ENCODE assay signal across 15 cellular contexts in genomic region chr19:35345671-35346111, GRCh38. TPM values are rescaled to one million over a fixed set of nuclear protein-coding genes. Genes with fewer than 3 reads are reported as not detected.
A peak's percentile ranks its signal among the peaks of the same experiment; 100 is the strongest.
DNase-seq lines count a peak whose midpoint lies in the region; ATAC-seq and TF ChIP-seq lines count a peak whose summit lies in the region.
"Had no signal": no experiment of that assay in that cellular context is flagged by ENCODE, and none has a peak within 500 bp of the region (broad histone marks: within the 10 kb centered on the region; RNA-seq: fewer than 3 reads in every experiment).

No MANE protein-coding gene starts in this region.

- in situ Hi-C loops in GM13976 (cut with MboI; ENCODE audit: low sequenced_read_pairs, unreplicated experiment) = no loop called here

- DNase-seq in GM13976 (ENCODE audit: low spot score) = peak; percentile 58
- DNase-seq in neural progenitor cell (ENCODE audit: low spot score) = no peak
- DNase-seq in occipital lobe (lab: John Stamatoyannopoulos, UW) = no peak
- DNase-seq in MG63 = no peak
- no peak for DNase-seq in NCI-H2107 treated with DMSO at 0.1 percent for 48 hours (lab: John Stamatoyannopoulos, UW; ENCODE audit: unreplicated experiment)
- no peak for DNase-seq in C1 segment of cervical spinal cord (lab: John Stamatoyannopoulos, UW)
- DNase-seq: activated CD4-positive, alpha-beta T cell treated with anti-CD3 and anti-CD28 coated beads, Interleukin-2, amount 50 U/mL, for 48 hours; midbrain; stimulated activated CD4-positive, alpha-beta T cell treated with anti-CD3 and anti-CD28 coated beads, Interleukin-12 subunit alpha, Interleukin-12 subunit beta, amount 100 ng/mL, for 4 hours had no signal

- peak overlapping the region in 2 of 10 experiments; percentile 3 to 21; a peak in 3 of 20 replicates for H3K4me3 ChIP-seq in BLaER1 treated with 17β-estradiol and CSF1 and Interleukin-3, amounts not matched to agents 10 nM and 100 nM
- H3K4me3 ChIP-seq in neural progenitor cell (no peak overlapping the region), MG63 (no peak overlapping the region)

- peaks cover 14% of the 10 kb centered on the region for H3K27me3 Mint-ChIP-seq in activated T-helper 17 cell treated with anti-CD3 and anti-CD28 coated beads, Interleukin-2, amount 50 U/mL, for 72 hours
- peaks cover 13% of the 10 kb centered on the region for H3K27me3 Mint-ChIP-seq in neural progenitor cell (ENCODE audit: insufficient read depth, low read depth)

- H3K36me3 Mint-ChIP-seq in activated T-helper 17 cell treated with anti-CD3 and anti-CD28 coated beads, Interleukin-2, amount 50 U/mL, for 72 hours (ENCODE audit: low read depth) = no peaks in the 10 kb centered on the region
- no peaks in the 10 kb centered on the region for H3K36me3 Mint-ChIP-seq in neural progenitor cell

- H3K36me3 ChIP-seq in BLaER1 treated with 17β-estradiol and CSF1 and Interleukin-3, amounts not matched to agents 10 nM and 100 nM = peaks cover 0 to 58% (median 51%) of the 10 kb centered on the region in 11 experiments; a peak in 19 of 22 replicates
- H3K36me3 ChIP-seq in neural progenitor cell (no peaks in the 10 kb centered on the region), MG63 (no peaks in the 10 kb centered on the region)

- no peaks in the 10 kb centered on the region for H3K9me3 Mint-ChIP-seq in activated T-helper 17 cell treated with anti-CD3 and anti-CD28 coated beads, Interleukin-2, amount 50 U/mL, for 72 hours
- no peaks in the 10 kb centered on the region for H3K9me3 Mint-ChIP-seq in neural progenitor cell
- H3K9me3 Mint-ChIP-seq: T-helper 2 cell treated with Interferon-gamma antibody and Interleukin-4, amounts not matched to agents 5 μg/mL and 100 μg/mL, for 36 hours had no signal

- peak overlapping the region; percentile 63 to 88 (median 79); a peak in 18 of 22 replicates for H3K9ac ChIP-seq in BLaER1 treated with 17β-estradiol and CSF1 and Interleukin-3, amounts not matched to agents 10 nM and 100 nM
- H3K9ac ChIP-seq in neural progenitor cell = no peak overlapping the region

- no peaks in the 10 kb centered on the region for H3K27me3 ChIP-seq in BLaER1 treated with 17β-estradiol and CSF1 and Interleukin-3, amounts not matched to agents 10 nM and 100 nM
- H3K27me3 ChIP-seq in neural progenitor cell (peaks cover 36% of the 10 kb centered on the region), MG63 (peaks cover 20% of the 10 kb centered on the region)

- H3K27ac Mint-ChIP-seq in activated T-helper 17 cell treated with anti-CD3 and anti-CD28 coated beads, Interleukin-2, amount 50 U/mL, for 72 hours = peak overlapping the region; percentile 96
- H3K27ac Mint-ChIP-seq in neural progenitor cell = no peak overlapping the region
- H3K27ac Mint-ChIP-seq: T-helper 2 cell treated with Interferon-gamma antibody and Interleukin-4, amounts not matched to agents 5 μg/mL and 100 μg/mL, for 36 hours had no signal

- H3K4me3 Mint-ChIP-seq in activated T-helper 17 cell treated with anti-CD3 and anti-CD28 coated beads, Interleukin-2, amount 50 U/mL, for 72 hours = peak overlapping the region; percentile 84
- peak overlapping the region; percentile 28 for H3K4me3 Mint-ChIP-seq in neural progenitor cell
- H3K4me3 Mint-ChIP-seq: T-helper 2 cell treated with Interferon-gamma antibody and Interleukin-4, amounts not matched to agents 5 μg/mL and 100 μg/mL, for 36 hours had no signal

- H3K4me1 ChIP-seq in BLaER1 treated with 17β-estradiol and CSF1 and Interleukin-3, amounts not matched to agents 10 nM and 100 nM = peaks cover 96 to 100% (median 98%) of the 10 kb centered on the region in 10 experiments
- H3K4me1 ChIP-seq in neural progenitor cell = no peaks in the 10 kb centered on the region

- no peak for ATAC-seq in activated T-helper 17 cell treated with anti-CD3 and anti-CD28 coated beads, Interleukin-2, amount 50 U/mL, for 72 hours (replicated peaks)

- peaks cover 0 to 9% (median 0%) of the 10 kb centered on the region in 11 experiments; a peak in 2 of 22 replicates for H4K20me1 ChIP-seq in BLaER1 treated with 17β-estradiol and CSF1 and Interleukin-3, amounts not matched to agents 10 nM and 100 nM
- no peaks in the 10 kb centered on the region for H4K20me1 ChIP-seq in neural progenitor cell (ENCODE audit: low read depth)

- no peaks in the 10 kb centered on the region for H3F3A ChIP-seq in neural progenitor cell (ENCODE audit: low read depth)

- H2AFZ ChIP-seq in neural progenitor cell (replicated peaks) = no peak overlapping the region

- H3K27ac ChIP-seq in BLaER1 treated with 17β-estradiol and CSF1 and Interleukin-3, amounts not matched to agents 10 nM and 100 nM = peak overlapping the region; percentile 81 to 97 (median 91)
- H3K27ac ChIP-seq in neural progenitor cell = no peak overlapping the region

- H3K4me2 ChIP-seq in BLaER1 treated with 17β-estradiol and CSF1 and Interleukin-3, amounts not matched to agents 10 nM and 100 nM = peak overlapping the region; percentile 80 to 98 (median 92)
- no peak overlapping the region for H3K4me2 ChIP-seq in neural progenitor cell

- no peaks in the 10 kb centered on the region for H3K79me2 ChIP-seq in neural progenitor cell (ENCODE audit: low read depth)

- peaks cover 28% of the 10 kb centered on the region for H3K4me1 Mint-ChIP-seq in activated T-helper 17 cell treated with anti-CD3 and anti-CD28 coated beads, Interleukin-2, amount 50 U/mL, for 72 hours
- peaks cover 4% of the 10 kb centered on the region for H3K4me1 Mint-ChIP-seq in neural progenitor cell

- TF ChIP-seq CTCF in GM13976 (IDR thresholded peaks at IDR 0.05; ENCODE audit: borderline replicate concordance, control extremely low read depth, extremely low read depth, insufficient read depth, missing control alignments) (no peak), neural progenitor cell (IDR thresholded peaks at IDR 0.05) (no peak)

- H3K9me3 ChIP-seq in BLaER1 treated with 17β-estradiol and CSF1 and Interleukin-3, amounts not matched to agents 10 nM and 100 nM (replicated peaks in 1 of 11) = no peaks in the 10 kb centered on the region
- H3K9me3 ChIP-seq in neural progenitor cell (ENCODE audit: low read depth) = no peaks in the 10 kb centered on the region
- no peaks in the 10 kb centered on the region for H3K9me3 ChIP-seq in MG63

RNA-seq across cellular contexts. Expression of gene FFAR1, which starts 2.0 kb away (rescaled TPM):
- under 1 TPM; 0.42 to 0.54 TPM for total RNA-seq in activated T-helper 17 cell treated with anti-CD3 and anti-CD28 coated beads, Interleukin-2, amount 50 U/mL, for 72 hours
- 0.06 TPM in 1 of 2 replicates, not detected in the other for total RNA-seq in neural progenitor cell (ENCODE audit: low replicate concordance)
- total RNA-seq in occipital lobe = not detected
- total RNA-seq in MG63 (2014; rRNA removed; shearing (Covaris generic); ENCODE audit: low replicate concordance) = not detected in 2 replicates
- total RNA-seq: Daoy, glomerular endothelial cell, MCF 10A had no signal

RNA-seq across cellular contexts. Expression of gene FFAR3, which starts 12.6 kb away (rescaled TPM):
- 1 to 10 TPM; 1.7 to 2.3 TPM for total RNA-seq in activated T-helper 17 cell treated with anti-CD3 and anti-CD28 coated beads, Interleukin-2, amount 50 U/mL, for 72 hours
- total RNA-seq in neural progenitor cell (ENCODE audit: low replicate concordance) = not detected in 2 replicates
- not detected for total RNA-seq in occipital lobe
- not detected in 2 replicates for total RNA-seq in MG63 (2014; rRNA removed; shearing (Covaris generic); ENCODE audit: low replicate concordance)
- total RNA-seq: Daoy, glomerular endothelial cell, MCF 10A had no signal

RNA-seq across cellular contexts. Expression of gene CD22, which starts 16.7 kb away (rescaled TPM):
- total RNA-seq in activated T-helper 17 cell treated with anti-CD3 and anti-CD28 coated beads, Interleukin-2, amount 50 U/mL, for 72 hours = 10 to 100 TPM in 1 of 2 donors, 1 to 10 TPM in 1; 5.3 to 11.7 TPM
- total RNA-seq in neural progenitor cell (ENCODE audit: low replicate concordance) (0.62 TPM in 1 of 2 replicates, not detected in the other), occipital lobe (not detected)
- total RNA-seq in MG63 (2014; rRNA removed; shearing (Covaris generic); ENCODE audit: low replicate concordance) = not detected in 2 replicates
- total RNA-seq: Daoy had no signal

RNA-seq across cellular contexts. Expression of gene GPR42, which starts 25.2 kb away (rescaled TPM):
- total RNA-seq in activated T-helper 17 cell treated with anti-CD3 and anti-CD28 coated beads, Interleukin-2, amount 50 U/mL, for 72 hours = under 1 TPM; 0.42 to 0.61 TPM
- total RNA-seq in neural progenitor cell (ENCODE audit: low replicate concordance) (not detected in 2 replicates), occipital lobe (not detected)
- not detected in 2 replicates for total RNA-seq in MG63 (2014; rRNA removed; shearing (Covaris generic); ENCODE audit: low replicate concordance)
- total RNA-seq: Daoy, glomerular endothelial cell, MCF 10A had no signal

RNA-seq across cellular contexts. Expression of gene MAG, which starts 53.7 kb away (rescaled TPM):
- under 1 TPM; 0.24 to 0.50 TPM for total RNA-seq in activated T-helper 17 cell treated with anti-CD3 and anti-CD28 coated beads, Interleukin-2, amount 50 U/mL, for 72 hours
- total RNA-seq in neural progenitor cell (ENCODE audit: low replicate concordance) (not detected in 2 replicates), occipital lobe (0.47 TPM)
- total RNA-seq in MG63 (2014; rRNA removed; shearing (Covaris generic); ENCODE audit: low replicate concordance) = not detected in 2 replicates
- total RNA-seq: Daoy, glomerular endothelial cell, MCF 10A had no signal
